ENCODE assay signal across 1 cellular context in the genomic region with DNA sequence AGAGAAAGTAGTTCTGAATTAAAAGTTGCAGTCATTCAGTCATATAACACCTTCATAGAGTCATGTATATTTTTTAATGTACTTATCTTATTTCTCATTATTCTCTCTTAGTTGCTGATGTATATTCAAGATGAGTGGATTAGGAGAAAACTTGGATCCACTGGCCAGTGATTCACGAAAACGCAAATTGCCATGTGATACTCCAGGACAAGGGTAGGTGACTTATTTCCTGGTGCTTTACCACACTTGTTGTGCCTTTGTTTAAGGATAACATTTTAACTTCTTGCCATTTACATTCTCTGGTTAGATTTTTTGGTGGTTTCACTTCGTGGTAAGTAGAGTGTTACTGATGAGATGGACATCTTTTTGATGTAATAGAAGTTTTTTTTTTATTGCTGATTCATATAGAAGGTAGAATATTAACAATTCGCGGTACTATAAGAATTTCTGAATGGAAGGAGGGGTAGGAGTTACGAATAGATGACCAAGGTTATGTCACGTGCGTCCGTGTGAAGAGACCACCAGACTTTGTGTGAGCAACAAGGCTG.
TF ChIP-seq lines count a peak whose summit lies in the region.

No MANE protein-coding gene starts in this region.

TF ChIP-seq in K562, 482 proteins besides CTCF, POLR2A, EP300 and RAD21 (continued from another document):
- TF ChIP-seq PKNOX1 (IDR thresholded peaks at IDR 0.05) = no peak
TF ChIP-seq in K562: peak in this region for 1.
